8 cellular contexts compared by ENCODE assay signal in the genomic region with DNA sequence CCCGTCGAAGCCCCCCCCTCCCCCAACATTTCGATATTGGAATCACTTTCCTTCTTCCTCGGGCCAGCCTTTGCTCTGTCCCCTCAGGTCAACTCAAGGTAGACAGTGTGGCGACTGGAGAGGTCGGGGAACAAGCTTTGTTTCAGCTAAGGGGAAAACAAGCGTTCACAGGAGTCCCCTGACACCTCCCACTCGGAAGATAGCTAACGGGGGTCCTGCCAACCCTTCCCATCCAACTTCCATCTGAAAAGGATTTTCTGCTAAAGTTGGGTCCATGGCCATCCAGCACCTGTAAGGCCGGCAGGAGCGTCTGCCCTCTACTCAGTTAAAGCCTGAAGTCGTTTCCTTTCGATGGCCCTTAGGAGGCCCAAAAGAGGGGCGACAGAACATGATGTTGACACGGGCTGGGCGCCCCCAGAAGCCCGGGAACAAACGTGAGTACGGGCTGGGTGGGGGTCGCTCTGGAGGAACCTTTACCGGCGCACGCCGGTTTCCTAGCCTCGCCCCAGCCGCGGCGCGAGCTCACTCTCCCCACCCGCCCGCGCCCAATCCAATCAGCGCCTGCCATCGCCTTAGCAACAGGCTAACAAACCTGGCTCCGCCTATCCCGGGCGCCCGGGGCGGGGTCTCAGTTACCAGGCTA. TPM values are rescaled to one million over a fixed set of nuclear protein-coding genes. Genes with fewer than 3 reads are reported as not detected.
DNase-seq lines count a peak whose midpoint lies in the region; ATAC-seq, FAIRE-seq and TF ChIP-seq lines count a peak whose summit lies in the region.

No MANE protein-coding gene starts in this region.

- peak overlapping the region; percentile 97 for H3K4me3 Mint-ChIP-seq in astrocyte (ENCODE audit: unreplicated experiment)

- no peak for FAIRE-seq in astrocyte (lab: Jason Lieb, UNC)

- H2AFZ ChIP-seq in astrocyte (ENCODE audit: low read depth, low read length) (no peak overlapping the region), hepatocyte (no peak overlapping the region)

- no peak for TF ChIP-seq CTCF in astrocyte (IDR thresholded peaks at IDR 0.05; ENCODE audit: insufficient read depth, low read depth, low read length)
- no peak for TF ChIP-seq CTCF in hepatocyte (IDR thresholded peaks at IDR 0.05; ENCODE audit: poor library complexity)

- peaks cover 9% of the 10 kb centered on the region for H3K4me1 ChIP-seq in astrocyte (ENCODE audit: insufficient read depth, low read length)
- H3K4me1 ChIP-seq in hepatocyte (ENCODE audit: insufficient read depth), result no peaks in the 10 kb centered on the region
- H3K4me1 ChIP-seq in aorta (ENCODE audit: control insufficient read depth in 1 of 2, insufficient read depth in 2 of 2, low read length in 2 of 2), result no peaks in the 10 kb centered on the region

- peaks cover 8% of the 10 kb centered on the region for H4K20me1 ChIP-seq in astrocyte (ENCODE audit: insufficient read depth, low read length)
- H4K20me1 ChIP-seq in hepatocyte (ENCODE audit: insufficient read depth, poor library complexity, severe bottlenecking), result no peaks in the 10 kb centered on the region

- peak; percentile 90 to 93 for DNase-seq in NCI-H187 (lab: John Stamatoyannopoulos, UW)
- DNase-seq in T-helper 22 cell (ENCODE audit: low read depth), result peak; percentile 97
- DNase-seq in astrocyte (ENCODE audit: low read depth), result peak; percentile 80
- peak; percentile 99 for DNase-seq in hepatocyte (ENCODE audit: low spot score)
- peak; percentile 85 for DNase-seq in renal cortical epithelial cell (ENCODE audit: low read depth)
- DNase-seq in aorta, result peak; percentile 99

- H3K4me3 ChIP-seq in astrocyte (ENCODE audit: insufficient read depth, low read depth, low read length), result peak overlapping the region; percentile 90
- peak overlapping the region; percentile 47 for H3K4me3 ChIP-seq in hepatocyte
- peak overlapping the region; percentile 94 to 99 for H3K4me3 ChIP-seq in aorta (ENCODE audit: low read length in 2 of 2)

- peaks cover 20% of the 10 kb centered on the region for H3K4me1 Mint-ChIP-seq in astrocyte (ENCODE audit: low read depth, unreplicated experiment)

- H3K27me3 ChIP-seq in astrocyte (ENCODE audit: insufficient read depth, low read length) (no peaks in the 10 kb centered on the region), hepatocyte (no peaks in the 10 kb centered on the region), aorta (ENCODE audit: control insufficient read depth in 1 of 2, insufficient read depth in 2 of 2, low read length in 1 of 2) (no peaks in the 10 kb centered on the region)

- H3K9me3 ChIP-seq in astrocyte (ENCODE audit: insufficient read depth, low read depth, low read length), result no peaks in the 10 kb centered on the region
- no peaks in the 10 kb centered on the region for H3K9me3 ChIP-seq in hepatocyte (ENCODE audit: low read depth)
- no peaks in the 10 kb centered on the region for H3K9me3 ChIP-seq in aorta (ENCODE audit: control insufficient read depth, low read length)

- H3K27ac Mint-ChIP-seq in astrocyte (ENCODE audit: unreplicated experiment), result peak overlapping the region; percentile 99

- H3K27ac ChIP-seq in astrocyte (ENCODE audit: low read depth, low read length) (peak overlapping the region; percentile 99), hepatocyte (peak overlapping the region; percentile 100), aorta (ENCODE audit: low read depth in 1 of 2, low read length in 2 of 2) (peak overlapping the region; percentile 64 to 100)

- peak overlapping the region; percentile 99 for H3K9ac ChIP-seq in astrocyte (ENCODE audit: low read length)

- H3K79me2 ChIP-seq in astrocyte (ENCODE audit: insufficient read depth, low read length) (peaks cover 72% of the 10 kb centered on the region), hepatocyte (peaks cover 55% of the 10 kb centered on the region)

- H3K9me2 ChIP-seq in hepatocyte (replicated peaks; ENCODE audit: insufficient read depth), result no peaks in the 10 kb centered on the region

- intact Hi-C loops in aorta (cut with DNase I), result loop anchor here (5.0 to 10.0 kb wide), 5 partner anchors 98 to 516 kb away; no protein-coding TSS in a partner anchor

- no peaks in the 10 kb centered on the region for H3K27me3 Mint-ChIP-seq in astrocyte (ENCODE audit: low read depth, unreplicated experiment)

- ATAC-seq in GM18502 (IDR thresholded peaks at IDR 0.05; ENCODE audit: poor library complexity, unreplicated experiment) (peak; percentile 54), HG02970 (IDR thresholded peaks at IDR 0.05; ENCODE audit: low FRiP score, unreplicated experiment) (peak; percentile 47), aorta (ENCODE audit: low FRiP score) (peak; percentile 91)

- 1% methylated on average over 31 of the region's 39 CpGs for WGBS in hepatocyte (ENCODE audit: low lambda C conversion rate, missing lambda C conversion rate)
- WGBS in aorta, 2 donors, result 0% methylated on average over 38 to 39 of the region's 39 CpGs

- H3K36me3 Mint-ChIP-seq in astrocyte (ENCODE audit: low read depth, unreplicated experiment), result peaks cover 2% of the 10 kb centered on the region

- H3K4me2 ChIP-seq in astrocyte (ENCODE audit: low read length) (peak overlapping the region; percentile 93), hepatocyte (peak overlapping the region; percentile 71)

- no peaks in the 10 kb centered on the region for H3K9me3 Mint-ChIP-seq in astrocyte (ENCODE audit: unreplicated experiment)

- H3K36me3 ChIP-seq in astrocyte (ENCODE audit: insufficient read depth, low read length), result peaks cover 23% of the 10 kb centered on the region
- H3K36me3 ChIP-seq in hepatocyte (replicated peaks; ENCODE audit: insufficient read depth, low read depth), result no peaks in the 10 kb centered on the region
- no peaks in the 10 kb centered on the region for H3K36me3 ChIP-seq in aorta (ENCODE audit: control insufficient read depth in 1 of 2, insufficient read depth in 2 of 2, low read length in 1 of 2)

RNA-seq across cellular contexts. Expression of a gene that starts 2.5 kb away (rescaled TPM):
- total RNA-seq in astrocyte (73.1 and 94.7 TPM in 2 replicates), hepatocyte (114 and 134 TPM in 2 replicates), renal cortical epithelial cell (93.9 and 147 TPM in 2 replicates), aorta (10 to 100 TPM; 45.6 to 72.2 TPM)
- polyA plus RNA-seq in hepatocyte (53.7 and 58.0 TPM in 2 replicates), aorta (10 to 100 TPM; 11.4 to 13.0 TPM)

Comparison
In these comparisons a context has a peak if more than half of its experiments do, and no peak if none do; other contexts are left out.
1. Peak in every context shown above with its lines: DNase-seq, ATAC-seq, H3K4me3 ChIP-seq and H3K27ac ChIP-seq.